In the genomic region with DNA sequence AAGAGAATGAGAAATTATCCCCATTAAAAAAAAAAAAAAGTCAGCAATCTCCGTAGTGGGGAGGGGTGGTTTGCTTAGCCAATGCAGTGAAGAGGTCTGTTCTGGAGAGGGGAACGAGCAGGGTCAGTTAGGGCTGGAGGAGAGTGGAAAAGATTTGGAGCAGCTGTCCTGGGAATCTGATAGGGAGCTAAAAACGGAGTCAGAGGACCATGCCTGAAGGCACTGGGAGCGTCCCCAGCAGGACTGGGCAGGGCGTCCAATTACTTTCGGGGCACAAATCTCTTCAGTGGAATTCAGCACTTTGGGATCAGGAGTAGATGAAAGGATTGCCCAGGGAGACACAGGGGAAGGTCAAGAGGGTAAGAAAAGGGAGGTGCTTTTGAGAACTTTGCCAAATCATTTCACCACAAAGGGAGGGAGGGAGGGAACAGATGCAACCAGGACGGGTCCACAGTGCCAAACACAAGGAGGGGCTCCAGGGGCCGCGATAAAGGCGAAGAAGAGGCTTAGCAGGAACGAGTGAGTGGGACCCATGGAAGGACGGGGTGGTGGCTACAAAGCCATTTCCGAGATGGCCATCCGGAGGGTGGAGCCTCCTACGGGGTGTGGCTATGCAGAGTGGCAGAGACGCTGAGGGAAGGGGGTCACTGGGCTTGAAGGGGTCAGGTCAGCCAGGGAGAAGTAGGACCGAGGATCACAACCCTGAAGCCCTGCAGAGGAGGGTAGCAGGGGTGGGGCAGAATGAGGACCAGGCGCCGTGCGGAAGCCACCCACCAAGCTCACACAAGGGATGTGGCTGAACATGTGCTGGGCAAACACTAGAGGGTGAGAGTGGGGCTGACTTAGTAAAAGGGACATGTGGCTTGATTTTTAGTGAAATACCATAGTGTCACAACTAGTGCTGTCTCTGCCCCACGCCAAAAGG, we compare ENCODE assay signal across 1 cellular context.
TF ChIP-seq lines count a peak whose summit lies in the region.

No MANE protein-coding gene starts in this region.

TF ChIP-seq in K562, 482 proteins besides CTCF, POLR2A, EP300 and RAD21 (continued from another document and continues in another):
- TF ChIP-seq NR4A1 (CRISPR knock-in tag; IDR thresholded peaks at IDR 0.05), result no peak
- TF ChIP-seq NR4A1 (tag; IDR thresholded peaks at IDR 0.05), result peak; percentile 63; the same call in 1 of the 2 replicates
- no peak for TF ChIP-seq NFYB (IDR thresholded peaks at IDR 0.05; ENCODE audit: extremely low read depth, insufficient read length)
- no peak for TF ChIP-seq KDM4B (IDR thresholded peaks at IDR 0.05; ENCODE audit: borderline replicate concordance in 2 of 2, low read depth in 1 of 2)
- TF ChIP-seq TOE1 (IDR thresholded peaks at IDR 0.05; ENCODE audit: borderline replicate concordance), result no peak
- TF ChIP-seq TOE1 (CRISPR knock-in tag; IDR thresholded peaks at IDR 0.05; ENCODE audit: borderline replicate concordance, low read depth), result no peak
- no peak for TF ChIP-seq SMARCA4 (IDR thresholded peaks at IDR 0.05)
- TF ChIP-seq MBD1 (CRISPR knock-in tag; IDR thresholded peaks at IDR 0.05), result no peak
- peak; percentile 59 to 74 for TF ChIP-seq MNT (conservative IDR thresholded peaks at IDR 0.05)
- no peak for TF ChIP-seq ZNF12 (CRISPR knock-in tag; IDR thresholded peaks at IDR 0.05)
- no peak for TF ChIP-seq CBX1 (IDR thresholded peaks at IDR 0.05; ENCODE audit: low read depth)
- no peak for TF ChIP-seq MXI1 (IDR thresholded peaks at IDR 0.05; ENCODE audit: low read depth, low read length)
- TF ChIP-seq SNIP1 (IDR thresholded peaks at IDR 0.05; ENCODE audit: low read depth), result no peak
- no peak for TF ChIP-seq POLR2AphosphoS2 (IDR thresholded peaks at IDR 0.05; ENCODE audit: low read length)
- TF ChIP-seq CBFA2T2 (conservative IDR thresholded peaks at IDR 0.05), result no peak
- no peak for TF ChIP-seq ILK (tag; IDR thresholded peaks at IDR 0.05; ENCODE audit: borderline replicate concordance, low read depth)
- no peak for TF ChIP-seq ZZZ3 (IDR thresholded peaks at IDR 0.05)
- TF ChIP-seq ZNF57 (CRISPR knock-in tag; IDR thresholded peaks at IDR 0.05), result no peak
- TF ChIP-seq ZNF175 (CRISPR knock-in tag; IDR thresholded peaks at IDR 0.05; ENCODE audit: low read depth), result no peak
- no peak for TF ChIP-seq JUND (IDR thresholded peaks at IDR 0.05; ENCODE audit: borderline replicate concordance, low read depth, low read length)
- no peak; the same call in 2 of the 3 replicates for TF ChIP-seq JUND (tag; IDR thresholded peaks at IDR 0.05; ENCODE audit: borderline replicate concordance, low read depth, low read length)
- TF ChIP-seq, protein P1, sequence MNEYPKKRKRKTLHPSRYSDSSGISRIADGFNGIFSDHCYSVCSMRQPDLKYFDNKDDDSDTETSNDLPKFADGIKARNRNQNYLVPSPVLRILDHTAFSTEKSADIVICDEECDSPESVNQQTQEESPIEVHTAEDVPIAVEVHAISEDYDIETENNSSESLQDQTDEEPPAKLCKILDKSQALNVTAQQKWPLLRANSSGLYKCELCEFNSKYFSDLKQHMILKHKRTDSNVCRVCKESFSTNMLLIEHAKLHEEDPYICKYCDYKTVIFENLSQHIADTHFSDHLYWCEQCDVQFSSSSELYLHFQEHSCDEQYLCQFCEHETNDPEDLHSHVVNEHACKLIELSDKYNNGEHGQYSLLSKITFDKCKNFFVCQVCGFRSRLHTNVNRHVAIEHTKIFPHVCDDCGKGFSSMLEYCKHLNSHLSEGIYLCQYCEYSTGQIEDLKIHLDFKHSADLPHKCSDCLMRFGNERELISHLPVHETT (CRISPR knock-in tag; conservative IDR thresholded peaks at IDR 0.05 in 1 of 2, IDR thresholded peaks at IDR 0.05 in 1 of 2), result no peak
- TF ChIP-seq SMARCE1 (IDR thresholded peaks at IDR 0.05), result no peak
- TF ChIP-seq, protein P2, sequence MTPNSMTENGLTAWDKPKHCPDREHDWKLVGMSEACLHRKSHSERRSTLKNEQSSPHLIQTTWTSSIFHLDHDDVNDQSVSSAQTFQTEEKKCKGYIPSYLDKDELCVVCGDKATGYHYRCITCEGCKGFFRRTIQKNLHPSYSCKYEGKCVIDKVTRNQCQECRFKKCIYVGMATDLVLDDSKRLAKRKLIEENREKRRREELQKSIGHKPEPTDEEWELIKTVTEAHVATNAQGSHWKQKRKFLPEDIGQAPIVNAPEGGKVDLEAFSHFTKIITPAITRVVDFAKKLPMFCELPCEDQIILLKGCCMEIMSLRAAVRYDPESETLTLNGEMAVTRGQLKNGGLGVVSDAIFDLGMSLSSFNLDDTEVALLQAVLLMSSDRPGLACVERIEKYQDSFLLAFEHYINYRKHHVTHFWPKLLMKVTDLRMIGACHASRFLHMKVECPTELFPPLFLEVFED (CRISPR knock-in tag; conservative IDR thresholded peaks at IDR 0.05), result no peak
- no peak for TF ChIP-seq ZFP36 (IDR thresholded peaks at IDR 0.05; ENCODE audit: low read depth, low read length, partially characterized antibody)
- peak; percentile 20; the same call in 1 of the 2 replicates for TF ChIP-seq VEZF1 (CRISPR knock-in tag; IDR thresholded peaks at IDR 0.05)
- TF ChIP-seq CUX1 (CRISPR knock-in tag; IDR thresholded peaks at IDR 0.05), result no peak
- no peak for TF ChIP-seq ZNF77 (CRISPR knock-in tag; IDR thresholded peaks at IDR 0.05)
- TF ChIP-seq UBTF (IDR thresholded peaks at IDR 0.05; ENCODE audit: borderline replicate concordance in 1 of 2, low read depth in 2 of 2, low read length in 2 of 2), result no peak
- TF ChIP-seq HBP1 (CRISPR knock-in tag; IDR thresholded peaks at IDR 0.05), result no peak
- TF ChIP-seq ZNF217 (CRISPR knock-in tag; IDR thresholded peaks at IDR 0.05), result no peak
- no peak for TF ChIP-seq BDP1 (IDR thresholded peaks at IDR 0.05; ENCODE audit: insufficient read depth, insufficient read length)
- TF ChIP-seq ATF2 (CRISPR knock-in tag; IDR thresholded peaks at IDR 0.05), result no peak
- TF ChIP-seq SNAPC5 (CRISPR knock-in tag; IDR thresholded peaks at IDR 0.05), result no peak
- no peak for TF ChIP-seq ZNF212 (CRISPR knock-in tag; IDR thresholded peaks at IDR 0.05)
- no peak for TF ChIP-seq RBM25 (IDR thresholded peaks at IDR 0.05; ENCODE audit: low read depth, low read length, severe bottlenecking)
- no peak for TF ChIP-seq PURB (CRISPR knock-in tag; IDR thresholded peaks at IDR 0.05; ENCODE audit: low read depth)
- peak; percentile 20; the same call in 1 of the 2 replicates for TF ChIP-seq ZNF121 (CRISPR knock-in tag; conservative IDR thresholded peaks at IDR 0.05)
- no peak for TF ChIP-seq ZNF23 (CRISPR knock-in tag; IDR thresholded peaks at IDR 0.05)
- no peak for TF ChIP-seq KLF10 (CRISPR knock-in tag; IDR thresholded peaks at IDR 0.05)
- TF ChIP-seq NCOA6 (IDR thresholded peaks at IDR 0.05), result no peak
